ENCODE assay signal across 1 cellular context in genomic region chrX:23832750-23833149, GRCh38.
TF ChIP-seq lines count a peak whose summit lies in the region.

No MANE protein-coding gene starts in this region.

TF ChIP-seq in HepG2, 621 proteins besides CTCF, POLR2A, EP300 and RAD21:
- TF ChIP-seq ZNF142 (CRISPR knock-in tag; IDR thresholded peaks at IDR 0.05) (no peak), NFKB2 (CRISPR knock-in tag; IDR thresholded peaks at IDR 0.05; ENCODE audit: borderline replicate concordance) (no peak), ZNF710 (CRISPR knock-in tag; IDR thresholded peaks at IDR 0.05; ENCODE audit: borderline replicate concordance) (no peak), ZBTB21 (CRISPR knock-in tag; IDR thresholded peaks at IDR 0.05) (no peak), RBM22 (optimal IDR thresholded peaks at IDR 0.05; ENCODE audit: low read length) (no peak), IRF2 (CRISPR knock-in tag; IDR thresholded peaks at IDR 0.05) (no peak), KDM6A (CRISPR knock-in tag; IDR thresholded peaks at IDR 0.05; ENCODE audit: low read depth) (no peak)
